In genomic region chr1:245183429-245183828, GRCh38 we compare ENCODE assay signal across 21 cellular contexts.
"Had no signal": no experiment of that assay in that cellular context is flagged by ENCODE, and none has a peak within 500 bp of the region (broad histone marks: within the 10 kb centered on the region; RNA-seq: fewer than 3 reads in every experiment).

No MANE protein-coding gene starts in this region.

- DNase-seq: erythroblast; gastrocnemius medialis; heart right ventricle; hypothalamus; islet precursor cell; left lung; lower lobe of right lung; natural killer cell; ovary; right cardiac atrium; small intestine; stimulated activated CD4-positive, alpha-beta T cell treated with anti-CD3 and anti-CD28 coated beads, Interleukin-12 subunit alpha, Interleukin-12 subunit beta, amount 100 ng/mL, for 4 hours; stimulated activated naive CD4-positive, alpha-beta T cell; stomach; transverse colon had no signal

- H3K4me3 Mint-ChIP-seq: dendritic cell treated with granulocyte-macrophage colony-stimulating factor and Interleukin-4, amounts not matched to agents 40 ng/mL and 50 ng/mL, for 4 days; memory B cell; mesothelial cell of epicardium; natural killer cell; neural crest cell had no signal

- ATAC-seq: gastrocnemius medialis, heart right ventricle, left lung, lower lobe of right lung, natural killer cell, right cardiac atrium had no signal

- H3K9me3 Mint-ChIP-seq: memory B cell, mesothelial cell of epicardium, natural killer cell, neural crest cell had no signal

- H3K4me1 Mint-ChIP-seq: memory B cell had no signal

- H3K36me3 Mint-ChIP-seq: natural killer cell had no signal

- H3K27me3 Mint-ChIP-seq: progenitor cell of endocrine pancreas had no signal

- H3K4me3 ChIP-seq: gastrocnemius medialis, heart right ventricle, left lung, lower lobe of right lung, ovary, stomach, thoracic aorta, transverse colon had no signal

- H3K27ac Mint-ChIP-seq: dendritic cell treated with granulocyte-macrophage colony-stimulating factor and Interleukin-4, amounts not matched to agents 40 ng/mL and 50 ng/mL, for 4 days; memory B cell; mesothelial cell of epicardium; natural killer cell; progenitor cell of endocrine pancreas had no signal
